Comparison of ENCODE assay signal across 2 cellular contexts in the genomic region with DNA sequence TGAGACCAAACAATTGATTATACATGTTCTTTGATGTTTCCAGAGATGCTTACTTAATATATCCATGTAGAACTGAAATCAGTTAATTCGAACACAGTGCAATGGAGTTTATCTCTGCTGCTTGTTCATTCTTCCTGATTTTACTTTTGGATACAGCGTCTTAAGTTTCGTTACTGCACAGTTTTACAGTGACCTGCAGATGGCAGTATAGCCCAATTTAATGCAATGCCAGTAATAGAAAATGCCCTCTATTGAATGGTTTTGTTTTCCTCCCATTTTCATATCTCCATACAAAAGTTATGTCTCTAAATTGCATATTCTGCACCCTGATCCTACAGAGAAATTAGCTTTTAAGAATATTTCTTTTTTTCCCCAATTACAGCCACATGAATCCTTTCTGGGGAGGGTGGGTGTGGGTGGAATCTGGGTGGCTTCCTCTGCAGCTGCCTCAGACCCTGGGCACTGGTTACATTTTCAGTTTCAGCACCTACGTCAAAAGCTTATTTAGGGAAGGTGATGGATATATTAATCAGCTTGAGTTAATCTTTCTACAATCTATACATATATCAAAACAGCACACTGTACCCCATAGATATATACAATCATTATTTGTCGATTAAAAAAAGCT.
TF ChIP-seq lines count a peak whose summit lies in the region.

No MANE protein-coding gene starts in this region.

TF ChIP-seq in IMR-90, 13 proteins besides CTCF, POLR2A, EP300 and RAD21:
- TF ChIP-seq, protein P1, sequence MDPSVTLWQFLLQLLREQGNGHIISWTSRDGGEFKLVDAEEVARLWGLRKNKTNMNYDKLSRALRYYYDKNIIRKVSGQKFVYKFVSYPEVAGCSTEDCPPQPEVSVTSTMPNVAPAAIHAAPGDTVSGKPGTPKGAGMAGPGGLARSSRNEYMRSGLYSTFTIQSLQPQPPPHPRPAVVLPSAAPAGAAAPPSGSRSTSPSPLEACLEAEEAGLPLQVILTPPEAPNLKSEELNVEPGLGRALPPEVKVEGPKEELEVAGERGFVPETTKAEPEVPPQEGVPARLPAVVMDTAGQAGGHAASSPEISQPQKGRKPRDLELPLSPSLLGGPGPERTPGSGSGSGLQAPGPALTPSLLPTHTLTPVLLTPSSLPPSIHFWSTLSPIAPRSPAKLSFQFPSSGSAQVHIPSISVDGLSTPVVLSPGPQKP (IDR thresholded peaks at IDR 0.05; ENCODE audit: borderline replicate concordance, low read depth, low read length): no peak
- peak; percentile 70 for TF ChIP-seq SMC3 (IDR thresholded peaks at IDR 0.05; ENCODE audit: low read depth, low read length)

TF ChIP-seq in HepG2, 621 proteins besides CTCF, POLR2A, EP300 and RAD21:
- TF ChIP-seq, protein P2, sequence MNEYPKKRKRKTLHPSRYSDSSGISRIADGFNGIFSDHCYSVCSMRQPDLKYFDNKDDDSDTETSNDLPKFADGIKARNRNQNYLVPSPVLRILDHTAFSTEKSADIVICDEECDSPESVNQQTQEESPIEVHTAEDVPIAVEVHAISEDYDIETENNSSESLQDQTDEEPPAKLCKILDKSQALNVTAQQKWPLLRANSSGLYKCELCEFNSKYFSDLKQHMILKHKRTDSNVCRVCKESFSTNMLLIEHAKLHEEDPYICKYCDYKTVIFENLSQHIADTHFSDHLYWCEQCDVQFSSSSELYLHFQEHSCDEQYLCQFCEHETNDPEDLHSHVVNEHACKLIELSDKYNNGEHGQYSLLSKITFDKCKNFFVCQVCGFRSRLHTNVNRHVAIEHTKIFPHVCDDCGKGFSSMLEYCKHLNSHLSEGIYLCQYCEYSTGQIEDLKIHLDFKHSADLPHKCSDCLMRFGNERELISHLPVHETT (CRISPR knock-in tag; conservative IDR thresholded peaks at IDR 0.05): no peak
- TF ChIP-seq SMC3 (IDR thresholded peaks at IDR 0.05; ENCODE audit: low read length) (peak; percentile 41; the same call in 1 of the 2 replicates), IRX3 (CRISPR knock-in tag; IDR thresholded peaks at IDR 0.05; ENCODE audit: borderline replicate concordance, low read depth) (no peak), ZNF333 (CRISPR knock-in tag; IDR thresholded peaks at IDR 0.05; ENCODE audit: borderline replicate concordance) (no peak), STAG1 (CRISPR knock-in tag; IDR thresholded peaks at IDR 0.05) (peak; percentile 64)
TF ChIP-seq in HepG2: peak in this region for 2.
